In genomic region chr1:54986025-54986424, GRCh38 we compare ENCODE assay signal across 2 cellular contexts.
A peak's percentile ranks its signal among the peaks of the same experiment; 100 is the strongest.
TF ChIP-seq lines count a peak whose summit lies in the region.

No MANE protein-coding gene starts in this region.

TF ChIP-seq in HepG2, 621 proteins besides CTCF, POLR2A, EP300 and RAD21:
- TF ChIP-seq ZNF672 (CRISPR knock-in tag; IDR thresholded peaks at IDR 0.05): no peak
- peak; percentile 11; the same call in 1 of the 2 replicates for TF ChIP-seq ZNF687 (CRISPR knock-in tag; IDR thresholded peaks at IDR 0.05)

TF ChIP-seq in H1, 55 proteins besides CTCF, POLR2A, EP300 and RAD21:
- peak; percentile 80 for TF ChIP-seq MAX (IDR thresholded peaks at IDR 0.05)
- TF ChIP-seq TAF7 (optimal IDR thresholded peaks at IDR 0.05; ENCODE audit: borderline replicate concordance, low read depth, low read length): no peak
- no peak for TF ChIP-seq CEBPB (IDR thresholded peaks at IDR 0.05; ENCODE audit: low read depth, low read length)
- no peak for TF ChIP-seq PHF8 (conservative IDR thresholded peaks at IDR 0.05; ENCODE audit: low read depth, low read length)
- TF ChIP-seq KDM1A (IDR thresholded peaks at IDR 0.05; ENCODE audit: borderline replicate concordance, low read length): no peak
- peak; percentile 55; the same call in 1 of the 2 replicates for TF ChIP-seq E2F6 (IDR thresholded peaks at IDR 0.05)
